ENCODE assay signal across 21 cellular contexts in genomic region chr6:18215436-18215835, GRCh38. TPM values are rescaled to one million over a fixed set of nuclear protein-coding genes. Genes with fewer than 3 reads are reported as not detected.
DNase-seq lines count a peak whose midpoint lies in the region; ATAC-seq and TF ChIP-seq lines count a peak whose summit lies in the region.
"Had no signal": no experiment of that assay in that cellular context is flagged by ENCODE, and none has a peak within 500 bp of the region (broad histone marks: within the 10 kb centered on the region; RNA-seq: fewer than 3 reads in every experiment).

No MANE protein-coding gene starts in this region.

- no peak overlapping the region for H3K9ac ChIP-seq in smooth muscle cell (ENCODE audit: low read depth)
- H3K9ac ChIP-seq: neural progenitor cell had no signal

- H4K20me1 ChIP-seq in osteoblast (ENCODE audit: insufficient read depth, low read length) (no peaks in the 10 kb centered on the region), smooth muscle cell (ENCODE audit: low read depth) (no peaks in the 10 kb centered on the region)

- H3K36me3 ChIP-seq in WERI-Rb-1: peaks cover 7% of the 10 kb centered on the region
- H3K36me3 ChIP-seq in osteoblast (ENCODE audit: insufficient read depth, low read length): peaks cover 21% of the 10 kb centered on the region
- H3K36me3 ChIP-seq in smooth muscle cell (ENCODE audit: low read depth): no peaks in the 10 kb centered on the region

- peak overlapping the region; percentile 52 for H3K27ac ChIP-seq in HL-60 (replicated peaks)
- peak overlapping the region; percentile 19 for H3K27ac ChIP-seq in WERI-Rb-1
- H3K27ac ChIP-seq in osteoblast (ENCODE audit: low read depth, low read length): peak overlapping the region; percentile 82
- no peak overlapping the region for H3K27ac ChIP-seq in smooth muscle cell (ENCODE audit: low read depth)
- H3K27ac ChIP-seq: neural progenitor cell, tibial artery had no signal

- no peak overlapping the region for H2AFZ ChIP-seq in osteoblast (ENCODE audit: low read length)
- H2AFZ ChIP-seq in smooth muscle cell (ENCODE audit: low read depth): no peak overlapping the region
- H2AFZ ChIP-seq: neural progenitor cell had no signal

- peaks cover 5% of the 10 kb centered on the region for H3F3A ChIP-seq in smooth muscle cell (ENCODE audit: low read depth)

- H3K27me3 ChIP-seq in HL-60 (ENCODE audit: insufficient read depth, poor library complexity, severe bottlenecking) (no peaks in the 10 kb centered on the region), WERI-Rb-1 (ENCODE audit: insufficient read depth, low read depth, severe bottlenecking) (no peaks in the 10 kb centered on the region), osteoblast (ENCODE audit: insufficient read depth, low read length) (no peaks in the 10 kb centered on the region), smooth muscle cell (ENCODE audit: low read depth) (no peaks in the 10 kb centered on the region)
- H3K27me3 ChIP-seq: ascending aorta, neural progenitor cell, tibial artery had no signal

- no peaks in the 10 kb centered on the region for H3K79me2 ChIP-seq in osteoblast (ENCODE audit: insufficient read depth, low read length)
- H3K79me2 ChIP-seq in smooth muscle cell (ENCODE audit: low read depth): no peaks in the 10 kb centered on the region

- H3K9me3 ChIP-seq in WERI-Rb-1 (ENCODE audit: severe bottlenecking) (no peaks in the 10 kb centered on the region), osteoblast (ENCODE audit: low read depth, low read length) (no peaks in the 10 kb centered on the region), smooth muscle cell (replicated peaks; ENCODE audit: low read depth) (no peaks in the 10 kb centered on the region)
- H3K9me3 ChIP-seq: ascending aorta, tibial artery had no signal

- no peak for ATAC-seq in HG03108 (IDR thresholded peaks at IDR 0.05; ENCODE audit: unreplicated experiment)
- ATAC-seq: HepG2 had no signal

- TF ChIP-seq CTCF in HL-60 (IDR thresholded peaks at IDR 0.05; ENCODE audit: insufficient read depth, low read length): no peak
- TF ChIP-seq CTCF in WERI-Rb-1 (IDR thresholded peaks at IDR 0.05; ENCODE audit: low read depth, low read length): no peak
- TF ChIP-seq CTCF in osteoblast (IDR thresholded peaks at IDR 0.05; ENCODE audit: extremely low read depth, low read depth, low read length): no peak
- TF ChIP-seq CTCF in smooth muscle cell (IDR thresholded peaks at IDR 0.05; ENCODE audit: borderline replicate concordance, insufficient read depth, poor library complexity, severe bottlenecking): no peak

- no peak overlapping the region for H3K4me3 ChIP-seq in HL-60 (replicated peaks; ENCODE audit: insufficient read depth, low read length)
- peak overlapping the region; percentile 30 for H3K4me3 ChIP-seq in WERI-Rb-1 (ENCODE audit: low read depth, low read length)
- no peak overlapping the region for H3K4me3 ChIP-seq in osteoblast (ENCODE audit: insufficient read depth, low read length)
- no peak overlapping the region for H3K4me3 ChIP-seq in smooth muscle cell
- H3K4me3 ChIP-seq: ascending aorta, neural progenitor cell, tibial artery had no signal

- DNase-seq in HL-60 (ENCODE audit: low read depth in 1 of 2, low spot score in 1 of 2): peak; percentile 49 to 62
- peak; percentile 83 for DNase-seq in NOMO-1 treated with DMSO at 0.1 percent for 48 hours (lab: John Stamatoyannopoulos, UW; ENCODE audit: unreplicated experiment)
- peak; percentile 94 for DNase-seq in WERI-Rb-1
- no peak for DNase-seq in osteoblast (ENCODE audit: insufficient read length, low spot score, missing footprints)
- no peak for DNase-seq in NCI-H1105 (lab: John Stamatoyannopoulos, UW)
- DNase-seq in smooth muscle cell (lab: John Stamatoyannopoulos, UW; ENCODE audit: unreplicated experiment): no peak
- no peak for DNase-seq in COR-L47 (lab: John Stamatoyannopoulos, UW)
- DNase-seq: activated gamma-delta T cell; CD4-positive, alpha-beta T cell; H9; immature natural killer cell; mesenchymal stem cell; NCI-H1417 treated with DMSO at 0.1 percent for 48 hours; stimulated activated CD4-positive, alpha-beta T cell treated with anti-CD3 and anti-CD28 coated beads, Interleukin-4, amount 100 ng/mL, for 1 hour; stimulated activated CD8-positive, alpha-beta memory T cell treated with anti-CD3 and anti-CD28 coated beads, Interleukin-4, amount 100 ng/mL, for 48 hours; SW 1271; tibial artery had no signal

- WGBS in smooth muscle cell (ENCODE audit: low lambda C conversion rate): 95% methylated on average over 7 of the region's 7 CpGs

- no peak overlapping the region for H3K4me2 ChIP-seq in osteoblast (ENCODE audit: insufficient read depth, low read length)
- no peak overlapping the region for H3K4me2 ChIP-seq in smooth muscle cell
- H3K4me2 ChIP-seq: neural progenitor cell had no signal

- peaks cover 9% of the 10 kb centered on the region for H3K4me1 ChIP-seq in osteoblast (ENCODE audit: insufficient read depth, low read length)
- H3K4me1 ChIP-seq in smooth muscle cell (ENCODE audit: low read depth): no peaks in the 10 kb centered on the region
- H3K4me1 ChIP-seq: ascending aorta, neural progenitor cell, tibial artery had no signal

RNA-seq across cellular contexts. Expression of gene DEK, which starts 48.9 kb away (rescaled TPM):
- 102 and 113 TPM in 2 replicates for total RNA-seq in osteoblast
- total RNA-seq in smooth muscle cell: 50.7 and 56.5 TPM in 2 replicates
- polyA plus RNA-seq in smooth muscle cell: 33.5 and 33.7 TPM in 2 replicates

Comparison
In these comparisons a context has a peak if more than half of its experiments do, and no peak if none do; other contexts are left out.
1. DNase-seq: peak in HL-60 (2 of 2), NOMO-1 treated with DMSO at 0.1 percent for 48 hours (single experiment) and WERI-Rb-1 (single experiment); none in osteoblast (single experiment), NCI-H1105 (single experiment), smooth muscle cell (single experiment) and COR-L47 (single experiment).